Comparison of ENCODE assay signal across 20 cellular contexts in the genomic region with DNA sequence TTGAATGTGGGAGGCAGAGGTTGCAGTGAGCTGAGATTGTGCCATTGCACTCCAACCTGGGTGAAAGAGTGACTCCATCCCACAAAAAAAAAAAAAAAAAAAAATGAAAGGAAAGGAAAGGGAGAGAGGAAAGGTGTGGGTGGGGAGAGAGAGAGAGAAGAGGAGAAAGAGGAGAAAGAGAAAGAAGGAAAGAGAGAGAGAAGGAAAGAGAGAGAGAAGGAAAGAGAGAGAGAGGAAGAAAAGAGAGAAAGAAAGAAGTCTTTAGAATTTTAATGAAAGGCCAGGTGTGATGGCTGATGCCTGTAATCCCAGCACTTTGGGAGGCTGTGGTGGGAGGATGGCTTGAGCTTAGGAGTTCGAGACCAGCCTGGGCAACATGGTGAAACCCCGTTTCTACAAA.
"Had no signal": no experiment of that assay in that cellular context is flagged by ENCODE, and none has a peak within 500 bp of the region (broad histone marks: within the 10 kb centered on the region; RNA-seq: fewer than 3 reads in every experiment).

No MANE protein-coding gene starts in this region.

- FAIRE-seq: bronchial epithelial cell had no signal

- H3K36me3 ChIP-seq: esophagus squamous epithelium, gastrocnemius medialis, left ventricle myocardium inferior, neutrophil, ovary, transverse colon had no signal

- H3K9me3 ChIP-seq: esophagus squamous epithelium, gastrocnemius medialis, left ventricle myocardium inferior, neutrophil, ovary, psoas muscle, transverse colon had no signal

- H3K27ac ChIP-seq: gastrocnemius medialis, left ventricle myocardium inferior, neutrophil, ovary, psoas muscle, transverse colon had no signal

- DNase-seq: activated CD4-positive, alpha-beta memory T cell treated with anti-CD3 and anti-CD28 coated beads for 36 hours; activated CD4-positive, alpha-beta T cell treated with anti-CD3 and anti-CD28 coated beads for 48 hours; activated CD4-positive, CD25-positive, alpha-beta regulatory T cell; activated naive CD4-positive, alpha-beta T cell treated with Interleukin-2 at 50 U/mL for 16 hours; activated naive CD8-positive, alpha-beta T cell treated with anti-CD3 and anti-CD28 coated beads for 36 hours; activated T-cell treated with anti-CD3 and anti-CD28 coated beads, Interleukin-2, amount 50 U/mL, for 48 hours; cerebellar nuclear complex; cortex of kidney; esophagus squamous epithelium; gastrocnemius medialis; hypothalamus; left ventricle myocardium inferior; ovary; right cardiac atrium; stimulated activated CD4-positive, alpha-beta T cell treated with anti-CD3 and anti-CD28 coated beads, Interleukin-12 subunit alpha, Interleukin-12 subunit beta, amount 100 ng/mL, for 4 hours; transverse colon had no signal

- H3K4me3 ChIP-seq: esophagus squamous epithelium, gastrocnemius medialis, left ventricle myocardium inferior, ovary, psoas muscle, transverse colon had no signal

- ATAC-seq: gastrocnemius medialis; natural killer cell treated with Interleukin-12 subunit alpha and Interleukin-12 subunit beta and Interleukin-15 and Interleukin-18, amount 100 ng/mL, for 72 hours; psoas muscle; right cardiac atrium had no signal

- H3K27me3 ChIP-seq: esophagus squamous epithelium, gastrocnemius medialis, neutrophil, ovary, transverse colon had no signal
